ENCODE assay signal across 18 cellular contexts in the genomic region with DNA sequence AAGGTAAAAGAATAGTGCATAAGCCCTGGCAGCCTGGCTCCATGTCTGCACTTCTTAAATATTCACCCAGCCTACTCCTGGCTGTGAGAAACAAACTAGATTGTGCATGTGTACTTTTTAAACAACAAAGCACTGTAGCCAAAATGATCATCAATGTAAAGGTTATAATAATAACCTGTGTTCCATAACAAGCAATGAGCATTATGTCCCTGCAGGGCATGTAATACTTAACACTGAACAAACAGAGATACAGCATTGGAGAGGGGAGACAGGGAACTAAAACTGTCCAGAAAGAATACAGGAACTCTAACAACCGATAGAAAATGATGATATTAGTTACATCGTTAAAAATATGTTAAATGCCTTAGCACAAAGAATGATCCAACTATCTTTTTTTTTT.
A peak's percentile ranks its signal among the peaks of the same experiment; 100 is the strongest.
DNase-seq lines count a peak whose midpoint lies in the region; ATAC-seq and TF ChIP-seq lines count a peak whose summit lies in the region.
"Had no signal": no experiment of that assay in that cellular context is flagged by ENCODE, and none has a peak within 500 bp of the region (broad histone marks: within the 10 kb centered on the region; RNA-seq: fewer than 3 reads in every experiment).

No MANE protein-coding gene starts in this region.

- H3K36me3 Mint-ChIP-seq in MCF 10A (ENCODE audit: insufficient read depth, unreplicated experiment) (no peaks in the 10 kb centered on the region), endothelial cell (ENCODE audit: low read depth, unreplicated experiment) (no peaks in the 10 kb centered on the region)
- H3K36me3 Mint-ChIP-seq: CD4-positive, alpha-beta memory T cell had no signal

- no peak overlapping the region for H3K4me3 Mint-ChIP-seq in MCF 10A (ENCODE audit: unreplicated experiment)
- H3K4me3 Mint-ChIP-seq in endothelial cell (ENCODE audit: unreplicated experiment): no peak overlapping the region
- H3K4me3 Mint-ChIP-seq: CD4-positive, alpha-beta memory T cell had no signal

- H3K4me1 Mint-ChIP-seq in MCF 10A (ENCODE audit: insufficient read depth, unreplicated experiment) (no peaks in the 10 kb centered on the region), endothelial cell (ENCODE audit: unreplicated experiment) (no peaks in the 10 kb centered on the region)
- H3K4me1 Mint-ChIP-seq: CD4-positive, alpha-beta memory T cell had no signal

- DNase-seq in DMS153 (lab: John Stamatoyannopoulos, UW) (peak; percentile 49), DMS153 treated with DMSO at 0.1 percent for 48 hours (lab: John Stamatoyannopoulos, UW; ENCODE audit: unreplicated experiment) (peak; percentile 59), NCI-H345 (lab: John Stamatoyannopoulos, UW) (peak; percentile 62), NCI-H748 treated with DMSO at 0.1 percent for 48 hours (lab: John Stamatoyannopoulos, UW) (peak; percentile 10), MCF 10A (ENCODE audit: unreplicated experiment) (no peak), endothelial cell (ENCODE audit: low spot score) (no peak)
- DNase-seq: C1 segment of cervical spinal cord; Caco-2; CD4-positive, alpha-beta memory T cell; DND-41; Karpas-422; NCI-H1092 treated with DMSO at 0.1 percent for 48 hours; NCI-H1694; NCI-H2029 treated with DMSO at 0.1 percent for 48 hours; NCI-H82; RPMI8226; SHP77 had no signal

- no peak for ATAC-seq in HG02678 (IDR thresholded peaks at IDR 0.05; ENCODE audit: unreplicated experiment)

- CTCF ChIA-PET in MCF 10A (lab: Yijun Ruan, JAX): interaction anchor here (0.7 to 4.8 kb wide), 16 partner anchors 8 to 861 kb away, joined by 3 to 52 read pairs (median 6); no protein-coding TSS in a partner anchor

- BruUV-seq in MCF 10A (replicated peaks; lab: Mats Ljungman, UMichigan): no TSS peak

- H3K27ac Mint-ChIP-seq in MCF 10A (ENCODE audit: low read depth, unreplicated experiment): no peak overlapping the region
- no peak overlapping the region for H3K27ac Mint-ChIP-seq in endothelial cell (ENCODE audit: unreplicated experiment)
- H3K27ac Mint-ChIP-seq: CD4-positive, alpha-beta memory T cell had no signal

- TF ChIP-seq CTCF in MCF 10A (IDR thresholded peaks at IDR 0.05; ENCODE audit: unreplicated experiment): no peak
- no peak for TF ChIP-seq CTCF in endothelial cell (IDR thresholded peaks at IDR 0.05; ENCODE audit: unreplicated experiment)

- POLR2A ChIA-PET in MCF 10A (lab: Yijun Ruan, JAX): no interaction called here

- H3K9me3 Mint-ChIP-seq in MCF 10A (ENCODE audit: unreplicated experiment) (no peaks in the 10 kb centered on the region), endothelial cell (ENCODE audit: unreplicated experiment) (no peaks in the 10 kb centered on the region)
- H3K9me3 Mint-ChIP-seq: CD4-positive, alpha-beta memory T cell had no signal

- intact Hi-C loops in MCF 10A (cut with micrococcal nuclease): loop anchor here (5.0 kb wide), 3 partner anchors 90 to 735 kb away; partner anchors contain the start of gene B3GAT2

- H3K27me3 Mint-ChIP-seq in MCF 10A (ENCODE audit: insufficient read depth, unreplicated experiment): peaks cover 100% of the 10 kb centered on the region
- H3K27me3 Mint-ChIP-seq in endothelial cell (ENCODE audit: unreplicated experiment): peaks cover 1% of the 10 kb centered on the region

Comparison
In these comparisons a context has a peak if more than half of its experiments do, and no peak if none do; other contexts are left out.
1. DNase-seq: peak in DMS153 (single experiment), DMS153 treated with DMSO at 0.1 percent for 48 hours (single experiment), NCI-H345 (single experiment) and NCI-H748 treated with DMSO at 0.1 percent for 48 hours (single experiment); none in MCF 10A (single experiment) and endothelial cell (single experiment).